In genomic region chr19:48634424-48635262, GRCh38 we compare ENCODE assay signal across 1 cellular context.
A peak's percentile ranks its signal among the peaks of the same experiment; 100 is the strongest.
TF ChIP-seq lines count a peak whose summit lies in the region.

No MANE protein-coding gene starts in this region.

TF ChIP-seq in K562, 482 proteins besides CTCF, POLR2A, EP300 and RAD21 (continued from another document and continues in another):
- TF ChIP-seq, protein P1, sequence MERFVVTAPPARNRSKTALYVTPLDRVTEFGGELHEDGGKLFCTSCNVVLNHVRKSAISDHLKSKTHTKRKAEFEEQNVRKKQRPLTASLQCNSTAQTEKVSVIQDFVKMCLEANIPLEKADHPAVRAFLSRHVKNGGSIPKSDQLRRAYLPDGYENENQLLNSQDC (CRISPR knock-in tag; IDR thresholded peaks at IDR 0.05) = 0 out of 2 replicates have a peak, but pooled peaks have one; percentile 60
- TF ChIP-seq CBFA2T3 (IDR thresholded peaks at IDR 0.05) (peak; percentile 34), JUND (IDR thresholded peaks at IDR 0.05; ENCODE audit: borderline replicate concordance, low read depth, low read length) (peak; percentile 50; the same call in 1 of the 2 replicates), JUND (tag; IDR thresholded peaks at IDR 0.05; ENCODE audit: borderline replicate concordance, low read depth, low read length) (peak; percentile 33; the same call in 1 of the 3 replicates), PRPF4 (IDR thresholded peaks at IDR 0.05; ENCODE audit: insufficient read depth, low read depth, low read length, poor library complexity, severe bottlenecking) (no peak), RBM34 (IDR thresholded peaks at IDR 0.05; ENCODE audit: borderline replicate concordance, insufficient read depth, low read length) (no peak), ZNF41 (CRISPR knock-in tag; conservative IDR thresholded peaks at IDR 0.05) (no peak; the same call in 1 of the 2 replicates), ZBED1 (IDR thresholded peaks at IDR 0.05) (peak; percentile 32; the same call in 1 of the 2 replicates), TEAD4 (IDR thresholded peaks at IDR 0.05; ENCODE audit: low read length) (peak; percentile 70), TEAD4 (CRISPR knock-in tag; IDR thresholded peaks at IDR 0.05; ENCODE audit: borderline replicate concordance) (no peak), HDAC1 (IDR thresholded peaks at IDR 0.05) (peak in 1 of 2 experiments; percentile 71; a peak in 2 of 4 replicates), MCM5 (IDR thresholded peaks at IDR 0.05; ENCODE audit: low read depth) (no peak), RBM22 (IDR thresholded peaks at IDR 0.05; ENCODE audit: low read depth, low read length, poor library complexity, severe bottlenecking) (no peak), POLR2AphosphoS5 (IDR thresholded peaks at IDR 0.05; ENCODE audit: control insufficient read depth, insufficient read depth, low read depth, low read length) (peak; percentile 47), ZNF778 (CRISPR knock-in tag; IDR thresholded peaks at IDR 0.05) (no peak), SP2 (IDR thresholded peaks at IDR 0.05; ENCODE audit: extremely low read depth, low read depth, low read length, poor library complexity, severe bottlenecking) (no peak), ZNF436 (CRISPR knock-in tag; IDR thresholded peaks at IDR 0.05) (no peak), SIN3A (IDR thresholded peaks at IDR 0.05; ENCODE audit: borderline replicate concordance in 2 of 2, control insufficient read depth in 1 of 2, low read depth in 2 of 2, low read length in 2 of 2) (peak in 1 of 2 experiments; percentile 27; a peak in 1 of 4 replicates), MTA2 (IDR thresholded peaks at IDR 0.05; ENCODE audit: low read depth) (no peak), POLR2B (IDR thresholded peaks at IDR 0.05; ENCODE audit: low read depth, partially characterized antibody) (peak; percentile 46), ZBTB34 (CRISPR knock-in tag; IDR thresholded peaks at IDR 0.05) (no peak), SAP30 (IDR thresholded peaks at IDR 0.05; ENCODE audit: borderline replicate concordance, insufficient read depth, low read depth, low read length, poor library complexity, severe bottlenecking) (no peak), ZNF77 (CRISPR knock-in tag; IDR thresholded peaks at IDR 0.05) (no peak), ZFP91 (CRISPR knock-in tag; IDR thresholded peaks at IDR 0.05) (peak; percentile 96), JUNB (CRISPR knock-in tag; conservative IDR thresholded peaks at IDR 0.05) (no peak), PHTF2 (CRISPR knock-in tag; IDR thresholded peaks at IDR 0.05) (no peak), ZNF592 (IDR thresholded peaks at IDR 0.05) (peak; percentile 83), RBFOX2 (IDR thresholded peaks at IDR 0.05; ENCODE audit: low read depth, low read length) (peak; percentile 58; the same call in 1 of the 2 replicates), ZNF277 (CRISPR knock-in tag; IDR thresholded peaks at IDR 0.05; ENCODE audit: borderline replicate concordance) (no peak), KAT7 (CRISPR knock-in tag; IDR thresholded peaks at IDR 0.05; ENCODE audit: borderline replicate concordance) (0 out of 2 replicates have a peak, but pooled peaks have one; percentile 21)
- TF ChIP-seq, protein P2, sequence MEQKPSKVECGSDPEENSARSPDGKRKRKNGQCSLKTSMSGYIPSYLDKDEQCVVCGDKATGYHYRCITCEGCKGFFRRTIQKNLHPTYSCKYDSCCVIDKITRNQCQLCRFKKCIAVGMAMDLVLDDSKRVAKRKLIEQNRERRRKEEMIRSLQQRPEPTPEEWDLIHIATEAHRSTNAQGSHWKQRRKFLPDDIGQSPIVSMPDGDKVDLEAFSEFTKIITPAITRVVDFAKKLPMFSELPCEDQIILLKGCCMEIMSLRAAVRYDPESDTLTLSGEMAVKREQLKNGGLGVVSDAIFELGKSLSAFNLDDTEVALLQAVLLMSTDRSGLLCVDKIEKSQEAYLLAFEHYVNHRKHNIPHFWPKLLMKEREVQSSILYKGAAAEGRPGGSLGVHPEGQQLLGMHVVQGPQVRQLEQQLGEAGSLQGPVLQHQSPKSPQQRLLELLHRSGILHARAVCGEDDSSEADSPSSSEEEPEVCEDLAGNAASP (IDR thresholded peaks at IDR 0.05) = peak; percentile 100
- TF ChIP-seq, protein P3, sequence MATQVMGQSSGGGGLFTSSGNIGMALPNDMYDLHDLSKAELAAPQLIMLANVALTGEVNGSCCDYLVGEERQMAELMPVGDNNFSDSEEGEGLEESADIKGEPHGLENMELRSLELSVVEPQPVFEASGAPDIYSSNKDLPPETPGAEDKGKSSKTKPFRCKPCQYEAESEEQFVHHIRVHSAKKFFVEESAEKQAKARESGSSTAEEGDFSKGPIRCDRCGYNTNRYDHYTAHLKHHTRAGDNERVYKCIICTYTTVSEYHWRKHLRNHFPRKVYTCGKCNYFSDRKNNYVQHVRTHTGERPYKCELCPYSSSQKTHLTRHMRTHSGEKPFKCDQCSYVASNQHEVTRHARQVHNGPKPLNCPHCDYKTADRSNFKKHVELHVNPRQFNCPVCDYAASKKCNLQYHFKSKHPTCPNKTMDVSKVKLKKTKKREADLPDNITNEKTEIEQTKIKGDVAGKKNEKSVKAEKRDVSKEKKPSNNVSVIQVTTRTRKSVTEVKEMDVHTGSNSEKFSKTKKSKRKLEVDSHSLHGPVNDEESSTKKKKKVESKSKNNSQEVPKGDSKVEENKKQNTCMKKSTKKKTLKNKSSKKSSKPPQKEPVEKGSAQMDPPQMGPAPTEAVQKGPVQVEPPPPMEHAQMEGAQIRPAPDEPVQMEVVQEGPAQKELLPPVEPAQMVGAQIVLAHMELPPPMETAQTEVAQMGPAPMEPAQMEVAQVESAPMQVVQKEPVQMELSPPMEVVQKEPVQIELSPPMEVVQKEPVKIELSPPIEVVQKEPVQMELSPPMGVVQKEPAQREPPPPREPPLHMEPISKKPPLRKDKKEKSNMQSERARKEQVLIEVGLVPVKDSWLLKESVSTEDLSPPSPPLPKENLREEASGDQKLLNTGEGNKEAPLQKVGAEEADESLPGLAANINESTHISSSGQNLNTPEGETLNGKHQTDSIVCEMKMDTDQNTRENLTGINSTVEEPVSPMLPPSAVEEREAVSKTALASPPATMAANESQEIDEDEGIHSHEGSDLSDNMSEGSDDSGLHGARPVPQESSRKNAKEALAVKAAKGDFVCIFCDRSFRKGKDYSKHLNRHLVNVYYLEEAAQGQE (CRISPR knock-in tag; IDR thresholded peaks at IDR 0.05; ENCODE audit: low read depth) = no peak
- TF ChIP-seq, protein P4, sequence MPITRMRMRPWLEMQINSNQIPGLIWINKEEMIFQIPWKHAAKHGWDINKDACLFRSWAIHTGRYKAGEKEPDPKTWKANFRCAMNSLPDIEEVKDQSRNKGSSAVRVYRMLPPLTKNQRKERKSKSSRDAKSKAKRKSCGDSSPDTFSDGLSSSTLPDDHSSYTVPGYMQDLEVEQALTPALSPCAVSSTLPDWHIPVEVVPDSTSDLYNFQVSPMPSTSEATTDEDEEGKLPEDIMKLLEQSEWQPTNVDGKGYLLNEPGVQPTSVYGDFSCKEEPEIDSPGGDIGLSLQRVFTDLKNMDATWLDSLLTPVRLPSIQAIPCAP (CRISPR knock-in tag; IDR thresholded peaks at IDR 0.05; ENCODE audit: borderline replicate concordance) = no peak
- TF ChIP-seq, protein P5, sequence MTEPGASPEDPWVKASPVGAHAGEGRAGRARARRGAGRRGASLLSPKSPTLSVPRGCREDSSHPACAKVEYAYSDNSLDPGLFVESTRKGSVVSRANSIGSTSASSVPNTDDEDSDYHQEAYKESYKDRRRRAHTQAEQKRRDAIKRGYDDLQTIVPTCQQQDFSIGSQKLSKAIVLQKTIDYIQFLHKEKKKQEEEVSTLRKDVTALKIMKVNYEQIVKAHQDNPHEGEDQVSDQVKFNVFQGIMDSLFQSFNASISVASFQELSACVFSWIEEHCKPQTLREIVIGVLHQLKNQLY (CRISPR knock-in tag; conservative IDR thresholded peaks at IDR 0.05) = no peak
- TF ChIP-seq, protein P6, sequence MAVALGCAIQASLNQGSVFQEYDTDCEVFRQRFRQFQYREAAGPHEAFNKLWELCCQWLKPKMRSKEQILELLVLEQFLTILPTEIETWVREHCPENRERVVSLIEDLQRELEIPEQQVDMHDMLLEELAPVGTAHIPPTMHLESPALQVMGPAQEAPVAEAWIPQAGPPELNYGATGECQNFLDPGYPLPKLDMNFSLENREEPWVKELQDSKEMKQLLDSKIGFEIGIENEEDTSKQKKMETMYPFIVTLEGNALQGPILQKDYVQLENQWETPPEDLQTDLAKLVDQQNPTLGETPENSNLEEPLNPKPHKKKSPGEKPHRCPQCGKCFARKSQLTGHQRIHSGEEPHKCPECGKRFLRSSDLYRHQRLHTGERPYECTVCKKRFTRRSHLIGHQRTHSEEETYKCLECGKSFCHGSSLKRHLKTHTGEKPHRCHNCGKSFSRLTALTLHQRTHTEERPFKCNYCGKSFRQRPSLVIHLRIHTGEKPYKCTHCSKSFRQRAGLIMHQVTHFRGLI (CRISPR knock-in tag; IDR thresholded peaks at IDR 0.05) = no peak
